In genomic region chr3:4069796-4070195, GRCh38 we compare ENCODE assay signal across 19 cellular contexts.
"Had no signal": no experiment of that assay in that cellular context is flagged by ENCODE, and none has a peak within 500 bp of the region (broad histone marks: within the 10 kb centered on the region; RNA-seq: fewer than 3 reads in every experiment).

No MANE protein-coding gene starts in this region.

- H3K27ac ChIP-seq: HL-60, SJSA1, SK-N-MC had no signal

- H3K9me3 ChIP-seq: SJSA1 had no signal

- H3K4me1 ChIP-seq: SJSA1 had no signal

- H3K27me3 ChIP-seq: SJSA1 had no signal

- H3K36me3 ChIP-seq: SJSA1 had no signal

- H3K4me3 ChIP-seq: SJSA1, SK-N-MC had no signal

- DNase-seq: KBM-7, NCI-H1048, NCI-H1105, NCI-H1417, NCI-H1436 treated with DMSO at 0.1 percent for 48 hours, NCI-H1694, NCI-H187 treated with DMSO at 0.1 percent for 48 hours, NCI-H2029 treated with DMSO at 0.1 percent for 48 hours, NCI-H2171 treated with DMSO at 0.1 percent for 48 hours, NCI-H345, NCI-H524, NCI-H69, NCI-H774, Right ventricle myocardium superior, RPMI8226, SIG-M5 had no signal
